ENCODE assay signal across 8 cellular contexts in genomic region chr16:71230122-71230845, GRCh38. TPM values are rescaled to one million over a fixed set of nuclear protein-coding genes. Genes with fewer than 3 reads are reported as not detected.
DNase-seq lines count a peak whose midpoint lies in the region; ATAC-seq and TF ChIP-seq lines count a peak whose summit lies in the region.

Gene HYDIN, minus strand, starts transcription at chr16:71230722. Its CDS starts 43,827 bp downstream, at chr16:71186895.

- H3K79me2 ChIP-seq in fibroblast of lung (ENCODE audit: control insufficient read depth, insufficient read depth, low read length) = no peaks in the 10 kb centered on the region

- TF ChIP-seq CTCF in Peyer's patch (IDR thresholded peaks at IDR 0.05) = no peak
- TF ChIP-seq CTCF in fibroblast of lung (conservative IDR thresholded peaks at IDR 0.05 in 1 of 2, IDR thresholded peaks at IDR 0.05 in 1 of 2; ENCODE audit: low read depth in 1 of 2, low read length in 2 of 2) = no peak

- H3K4me3 ChIP-seq in Peyer's patch = peak within 1 kb of the TSS in 2 of 4 donors; percentile 3 to 12
- H3K4me3 ChIP-seq in fibroblast of lung (replicated peaks in 1 of 4; ENCODE audit: control extremely low read depth in 1 of 4, insufficient read depth in 1 of 4, low read depth in 3 of 4, low read length in 4 of 4) = peak within 1 kb of the TSS in 2 of 4 experiments; percentile 17 to 25

- no peaks in the 10 kb centered on the region for H3K4me1 ChIP-seq in Peyer's patch
- H3K4me1 ChIP-seq in fibroblast of lung (ENCODE audit: control insufficient read depth, extremely low read depth, insufficient read depth, low read length) = no peaks in the 10 kb centered on the region

- no peak for TF ChIP-seq POLR2A in Peyer's patch (IDR thresholded peaks at IDR 0.05)

- H3K4me2 ChIP-seq in fibroblast of lung (ENCODE audit: extremely low read depth, insufficient read depth, low read length) = no peak within 1 kb of the TSS

- H2AFZ ChIP-seq in fibroblast of lung (ENCODE audit: low read length) = no peak within 1 kb of the TSS

- no peak for ATAC-seq in HG03108 (IDR thresholded peaks at IDR 0.05; ENCODE audit: unreplicated experiment)
- no peak for ATAC-seq in HG03565 (IDR thresholded peaks at IDR 0.05; ENCODE audit: unreplicated experiment)

- H3K9me3 ChIP-seq in Peyer's patch (peaks cover 0 to 8% (median 0%) of the 10 kb centered on the region in 4 donors), fibroblast of lung (ENCODE audit: control insufficient read depth, insufficient read depth, low read depth, low read length) (no peaks in the 10 kb centered on the region)

- H3K27me3 ChIP-seq in Peyer's patch = no peaks in the 10 kb centered on the region
- H3K27me3 ChIP-seq in fibroblast of lung (ENCODE audit: control insufficient read depth, insufficient read depth, low read length) = no peaks in the 10 kb centered on the region

- H3K36me3 ChIP-seq in Peyer's patch = no peaks in the 10 kb centered on the region
- H3K36me3 ChIP-seq in fibroblast of lung (ENCODE audit: control insufficient read depth, insufficient read depth, low read length) = no peaks in the 10 kb centered on the region

- H4K20me1 ChIP-seq in fibroblast of lung (ENCODE audit: control insufficient read depth, extremely low read depth, insufficient read depth, low read length) = no peaks in the 10 kb centered on the region

- H3K27ac ChIP-seq in Peyer's patch (no peak within 1 kb of the TSS), fibroblast of lung (ENCODE audit: insufficient read depth, low read length) (no peak within 1 kb of the TSS)

- DNase-seq in stimulated activated CD4-positive, alpha-beta T cell treated with anti-CD3 and anti-CD28 coated beads, Interleukin-12 subunit alpha, Interleukin-12 subunit beta, amount 100 ng/mL, for 48 hours (ENCODE audit: low read depth in 2 of 3, low spot score in 1 of 3) = peak; percentile 1 to 8 (median 3)
- DNase-seq in stimulated activated CD4-positive, alpha-beta T cell treated with anti-CD3 and anti-CD28 coated beads, Interleukin-4, amount 100 ng/mL, for 4 hours = no peak
- DNase-seq in Peyer's patch (peak in 2 of 3 donors; percentile 50 to 61), fibroblast of lung (ENCODE audit: low read depth in 2 of 2) (peak; percentile 37 to 61), non-pigmented ciliary epithelial cell (ENCODE audit: low read depth) (peak; percentile 6), GM19240 (ENCODE audit: insufficient read length, low spot score) (no peak)

- H3K9ac ChIP-seq in fibroblast of lung (ENCODE audit: insufficient read depth, low read length) = no peak within 1 kb of the TSS

RNA-seq across cellular contexts. Expression of gene HYDIN, which starts in this region (rescaled TPM):
- total RNA-seq in Peyer's patch (1 to 10 TPM in 2 of 4 donors, under 1 TPM in 1, not detected in 1; 0.35 to 4.6 (median 3.3) TPM), fibroblast of lung (1.3 and 1.7 TPM in 2 replicates)
- polyA plus RNA-seq in fibroblast of lung = 0.26 and 0.54 TPM in 2 replicates
- 0.15 and 0.31 TPM in 2 replicates for polyA plus RNA-seq in fibroblast of lung (2012)
- polyA minus RNA-seq in fibroblast of lung (ENCODE audit: low replicate concordance) = 0.47 TPM in 1 of 2 replicates, not detected in the other

Comparison
In these comparisons a context has a peak if more than half of its experiments do, and no peak if none do; other contexts are left out.
1. DNase-seq: peak in stimulated activated CD4-positive, alpha-beta T cell treated with anti-CD3 and anti-CD28 coated beads, Interleukin-12 subunit alpha, Interleukin-12 subunit beta, amount 100 ng/mL, for 48 hours (3 of 3), Peyer's patch (2 of 3), fibroblast of lung (2 of 2) and non-pigmented ciliary epithelial cell (single experiment); none in stimulated activated CD4-positive, alpha-beta T cell treated with anti-CD3 and anti-CD28 coated beads, Interleukin-4, amount 100 ng/mL, for 4 hours (0 of 2) and GM19240 (single experiment).